ENCODE assay signal across 8 cellular contexts in the genomic region with DNA sequence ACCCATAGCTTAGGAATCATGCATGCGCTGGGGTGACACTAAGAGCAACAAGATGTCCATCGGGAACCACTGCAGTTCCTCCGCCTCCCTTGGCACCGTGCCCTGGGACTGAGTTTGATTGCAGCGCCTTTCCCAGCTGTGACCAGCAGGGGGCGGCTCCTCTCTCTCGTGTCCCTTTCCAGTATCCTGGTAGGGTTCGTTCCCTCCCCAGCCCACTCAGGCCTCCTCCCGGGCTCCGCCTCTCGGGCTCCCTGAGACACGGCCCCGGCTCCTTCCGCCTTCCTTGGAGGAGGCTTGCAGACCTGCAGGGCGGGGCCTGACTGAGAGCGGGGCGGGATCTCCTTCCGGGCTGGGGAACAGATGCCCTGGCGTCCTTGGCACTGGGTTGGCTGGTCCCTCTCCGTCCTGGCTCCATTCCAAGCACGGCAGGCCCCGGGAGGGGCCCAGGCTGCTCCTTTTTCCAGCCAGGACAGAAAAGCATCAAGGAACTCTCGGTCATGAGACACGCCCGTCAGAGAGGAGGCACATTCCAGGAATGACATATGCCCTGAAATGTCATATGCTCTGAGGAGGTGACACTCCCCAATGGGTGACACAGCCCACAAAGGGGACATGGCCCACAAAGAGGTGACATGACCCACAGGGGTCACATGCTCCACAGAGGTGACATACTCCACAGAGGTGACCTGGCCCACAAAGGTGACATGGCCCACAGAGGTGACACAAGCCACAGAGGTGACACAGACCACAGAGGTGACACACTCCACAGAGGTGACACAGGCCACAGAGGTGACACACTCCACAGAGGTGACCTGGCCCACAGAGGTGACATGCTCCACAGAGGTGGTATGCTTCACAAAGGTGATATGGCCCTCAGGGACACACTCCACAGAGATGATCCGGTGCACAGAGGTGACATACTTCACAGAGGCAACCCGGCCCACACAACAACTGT.
DNase-seq lines count a peak whose midpoint lies in the region; ATAC-seq and TF ChIP-seq lines count a peak whose summit lies in the region.

No MANE protein-coding gene starts in this region.

- peak overlapping the region; percentile 24 for H3K27ac Mint-ChIP-seq in Caco-2 (ENCODE audit: unreplicated experiment)

- peak; percentile 83 to 91 for DNase-seq in Caco-2
- DNase-seq in NCI-H226, result peak; percentile 97
- peak; percentile 80 for DNase-seq in activated CD4-positive, CD25-positive, alpha-beta regulatory T cell treated with anti-CD3 and anti-CD28 coated beads, Interleukin-2, amount 50 U/mL, for 72 hours
- peak; percentile 81 for DNase-seq in cerebellum (ENCODE audit: low spot score)
- DNase-seq in islet precursor cell, result peak; percentile 99
- DNase-seq in stimulated activated CD4-positive, alpha-beta T cell treated with anti-CD3 and anti-CD28 coated beads, Interleukin-12 subunit alpha, Interleukin-12 subunit beta, amount 100 ng/mL, for 4 hours, result peak; percentile 73

- no peaks in the 10 kb centered on the region for H3K9me3 Mint-ChIP-seq in Caco-2 (ENCODE audit: unreplicated experiment)

- H3K4me3 Mint-ChIP-seq in Caco-2 (ENCODE audit: unreplicated experiment), result peak overlapping the region; percentile 46

- no peaks in the 10 kb centered on the region for H3K4me1 Mint-ChIP-seq in Caco-2 (ENCODE audit: low read depth, unreplicated experiment)

- CTCF ChIA-PET in Caco-2 (lab: Charles Lee), result interaction anchor here (1.2 kb wide), 1 partner anchor 11 kb away, joined by 7 read pairs; no protein-coding TSS in a partner anchor

- peak; percentile 76 to 86 for TF ChIP-seq CTCF in Caco-2 (IDR thresholded peaks at IDR 0.05; ENCODE audit: insufficient read depth in 1 of 2, low read depth in 1 of 2, low read length in 1 of 2, severe bottlenecking in 1 of 2, unreplicated experiment in 1 of 2)

- BruUV-seq in Caco-2 (replicated peaks; lab: Mats Ljungman, UMichigan), result no TSS peak

- ATAC-seq in HG02571 (IDR thresholded peaks at IDR 0.05; ENCODE audit: unreplicated experiment) (peak; percentile 50), GM21360 (IDR thresholded peaks at IDR 0.05; ENCODE audit: unreplicated experiment) (no peak)

- H3K27me3 ChIP-seq in Caco-2 (replicated peaks; ENCODE audit: control insufficient read depth, insufficient read depth, low read length), result no peaks in the 10 kb centered on the region

- no peaks in the 10 kb centered on the region for H3K9me3 ChIP-seq in Caco-2

- no peaks in the 10 kb centered on the region for H3K36me3 Mint-ChIP-seq in Caco-2 (ENCODE audit: insufficient read depth, unreplicated experiment)

- POLR2A ChIA-PET in Caco-2 (lab: Charles Lee), result no interaction called here

- H3K4me1 ChIP-seq in Caco-2, result 0 out of 2 replicates have a peak, but pooled peaks cover 7% of the 10 kb centered on the region

- H3K27me3 Mint-ChIP-seq in Caco-2 (ENCODE audit: insufficient read depth, unreplicated experiment), result no peaks in the 10 kb centered on the region

- H3K4me3 ChIP-seq in Caco-2 (ENCODE audit: low read depth, low read length), result no peak overlapping the region

- intact Hi-C loops in Caco-2 (cut with micrococcal nuclease; ENCODE audit: unreplicated experiment), result loop anchor here (2.0 kb wide), 1 partner anchor 429 kb away; no protein-coding TSS in a partner anchor

- H3K36me3 ChIP-seq in Caco-2 (ENCODE audit: control insufficient read depth, insufficient read depth, low read length), result no peaks in the 10 kb centered on the region
